In the genomic region with DNA sequence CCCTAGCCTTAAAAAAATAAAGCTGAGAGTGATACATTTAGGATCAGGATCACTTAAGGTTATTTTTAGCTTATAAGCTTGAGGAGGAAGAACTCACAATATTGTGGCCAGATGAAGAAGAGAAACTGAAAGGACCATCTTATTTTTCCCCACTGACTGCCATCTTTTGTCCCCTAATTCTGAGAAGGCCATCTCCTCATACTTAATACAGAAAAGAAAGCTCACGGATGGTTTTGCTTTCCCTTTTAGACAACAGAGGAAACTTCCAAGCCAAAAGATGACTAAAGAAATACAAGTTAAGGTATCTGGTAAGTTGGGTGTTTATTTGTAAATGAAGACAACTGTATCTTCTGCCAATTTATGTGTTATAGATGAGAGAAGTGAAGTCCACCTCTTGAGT, we compare ENCODE assay signal across 1 cellular context.
TF ChIP-seq lines count a peak whose summit lies in the region.

No MANE protein-coding gene starts in this region.

TF ChIP-seq in GM12878, 131 proteins besides CTCF, POLR2A, EP300 and RAD21:
- TF ChIP-seq PAX8 (IDR thresholded peaks at IDR 0.05) (no peak), CBX3 (IDR thresholded peaks at IDR 0.05; ENCODE audit: borderline replicate concordance, low read depth) (no peak), CBFB (IDR thresholded peaks at IDR 0.05; ENCODE audit: low read depth) (no peak), RAD51 (IDR thresholded peaks at IDR 0.05) (no peak), KLF5 (IDR thresholded peaks at IDR 0.05; ENCODE audit: partially characterized antibody) (no peak), HDGF (IDR thresholded peaks at IDR 0.05) (no peak), NR2C2 (IDR thresholded peaks at IDR 0.05; ENCODE audit: borderline replicate concordance, control insufficient read depth, insufficient read length, low read depth) (no peak), ETV6 (conservative IDR thresholded peaks at IDR 0.05 in 1 of 2, IDR thresholded peaks at IDR 0.05 in 1 of 2; ENCODE audit: borderline replicate concordance in 1 of 2, low read depth in 1 of 2) (no peak), CHD2 (IDR thresholded peaks at IDR 0.05; ENCODE audit: borderline replicate concordance, low read depth, low read length) (no peak), STAT1 (conservative IDR thresholded peaks at IDR 0.05) (no peak), IKZF2 (IDR thresholded peaks at IDR 0.05) (no peak)
